Comparison of ENCODE assay signal across 18 cellular contexts in the genomic region with DNA sequence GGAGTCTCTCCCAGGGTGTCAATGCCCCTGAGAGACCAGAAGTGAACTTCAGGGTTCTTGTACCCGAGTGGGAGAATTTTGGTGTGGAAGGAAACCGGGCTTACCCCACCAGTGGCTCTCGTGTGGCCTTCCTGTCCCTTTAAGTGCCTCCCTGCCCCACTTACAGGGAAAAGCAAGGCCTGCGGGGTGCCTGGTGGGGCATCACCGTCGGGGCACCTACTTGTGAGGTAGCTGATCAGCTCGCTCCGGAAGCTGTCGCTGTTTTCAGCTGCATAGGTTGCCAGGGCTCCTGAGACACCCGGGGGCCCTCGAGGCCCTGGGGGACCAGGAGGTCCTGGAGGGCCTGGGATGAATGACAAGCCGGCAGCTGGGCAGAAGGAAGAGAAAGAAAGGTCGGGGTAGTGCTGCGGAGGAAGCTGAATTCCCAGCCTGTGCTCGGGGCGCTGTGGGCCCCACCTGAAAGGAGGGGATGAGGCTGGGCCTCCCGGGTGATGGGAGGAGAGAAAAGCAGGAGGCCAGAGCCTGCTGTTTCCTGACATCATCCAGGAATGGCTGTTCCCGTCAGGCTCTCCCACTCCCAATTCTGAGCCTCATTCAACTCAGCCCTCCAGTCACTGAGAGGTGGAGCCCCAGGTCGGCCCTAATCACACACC. TPM values are rescaled to one million over a fixed set of nuclear protein-coding genes. Genes with fewer than 3 reads are reported as not detected.
DNase-seq lines count a peak whose midpoint lies in the region; ATAC-seq and TF ChIP-seq lines count a peak whose summit lies in the region.
"Had no signal": no experiment of that assay in that cellular context is flagged by ENCODE, and none has a peak within 500 bp of the region (broad histone marks: within the 10 kb centered on the region; RNA-seq: fewer than 3 reads in every experiment).

No MANE protein-coding gene starts in this region.

- no peaks in the 10 kb centered on the region for H3K9me3 ChIP-seq in esophagus muscularis mucosa
- no peaks in the 10 kb centered on the region for H3K9me3 ChIP-seq in neutrophil
- H3K9me3 ChIP-seq: Peyer's patch had no signal

- H3K4me1 ChIP-seq in esophagus muscularis mucosa (no peaks in the 10 kb centered on the region), neutrophil (ENCODE audit: control insufficient read depth in 1 of 2, insufficient read depth in 1 of 2, low read depth in 1 of 2, low read length in 1 of 2) (peaks cover 61 to 70% of the 10 kb centered on the region in 2 experiments)
- H3K4me1 ChIP-seq: Peyer's patch had no signal

- TF ChIP-seq CTCF in GM13977 (IDR thresholded peaks at IDR 0.05; ENCODE audit: extremely low read depth, insufficient read depth, missing control alignments) (no peak), HL-60 (IDR thresholded peaks at IDR 0.05; ENCODE audit: insufficient read depth, low read length) (no peak), esophagus muscularis mucosa (IDR thresholded peaks at IDR 0.05) (no peak), neutrophil (IDR thresholded peaks at IDR 0.05) (no peak)

- intact Hi-C loops in esophagus muscularis mucosa (cut with DNase I): no loop called here

- WGBS in esophagus muscularis mucosa: 58% methylated on average over 11 of the region's 19 CpGs

- TF ChIP-seq POLR2A in esophagus muscularis mucosa (IDR thresholded peaks at IDR 0.05; ENCODE audit: low read depth): no peak

- H3K36me3 ChIP-seq in esophagus muscularis mucosa: peaks cover 1 to 32% (median 25%) of the 10 kb centered on the region in 4 donors
- no peaks in the 10 kb centered on the region for H3K36me3 ChIP-seq in neutrophil

- peak; percentile 7 for DNase-seq in GM13977 (ENCODE audit: low spot score)
- no peak for DNase-seq in HL-60 (ENCODE audit: low read depth in 1 of 2, low spot score in 1 of 2)
- peak; percentile 90 for DNase-seq in esophagus muscularis mucosa (ENCODE audit: extremely low spot score)
- DNase-seq in RKO (ENCODE audit: low spot score): no peak
- DNase-seq: CD8-positive, alpha-beta memory T cell; DMS153; EL; KBM-7; MM.1S; NCI-H1105; NCI-H1694 treated with DMSO at 0.1 percent for 48 hours; NCI-H446 treated with DMSO at 0.1 percent for 48 hours; NCI-H82; Peyer's patch; SHP77 treated with DMSO at 0.1 percent for 48 hours had no signal

- peak overlapping the region; percentile 94 for H3K27ac ChIP-seq in HL-60 (replicated peaks)
- H3K27ac ChIP-seq in esophagus muscularis mucosa (replicated peaks in 1 of 4): no peak overlapping the region
- peak overlapping the region; percentile 87 for H3K27ac ChIP-seq in neutrophil
- H3K27ac ChIP-seq: Peyer's patch had no signal

- TF ChIP-seq EP300 in esophagus muscularis mucosa (IDR thresholded peaks at IDR 0.05): no peak

- ATAC-seq in HG03025 (IDR thresholded peaks at IDR 0.05; ENCODE audit: low FRiP score, unreplicated experiment) (no peak), GM21423 (IDR thresholded peaks at IDR 0.05; ENCODE audit: unreplicated experiment) (no peak)

- H3K27me3 ChIP-seq in HL-60 (ENCODE audit: insufficient read depth, poor library complexity, severe bottlenecking) (no peaks in the 10 kb centered on the region), esophagus muscularis mucosa (no peaks in the 10 kb centered on the region), neutrophil (no peaks in the 10 kb centered on the region)
- H3K27me3 ChIP-seq: Peyer's patch had no signal

- H3K4me3 ChIP-seq in HL-60 (replicated peaks; ENCODE audit: insufficient read depth, low read length) (no peak overlapping the region), esophagus muscularis mucosa (no peak overlapping the region), neutrophil (ENCODE audit: low read depth in 1 of 2, low read length in 1 of 2) (no peak overlapping the region)
- H3K4me3 ChIP-seq: Peyer's patch had no signal

- in situ Hi-C loops in GM13977 (cut with MboI; ENCODE audit: low pct_unique_long_range_greater_than_20kb, low sequenced_read_pairs, unreplicated experiment): no loop called here

RNA-seq across cellular contexts. Expression of gene COL17A1, which starts 51.2 kb away (rescaled TPM):
- total RNA-seq in esophagus muscularis mucosa: under 1 TPM in 3 of 4 donors, not detected in 1; 0.17 to 0.29 (median 0.26) TPM
- total RNA-seq: CD8-positive, alpha-beta memory T cell had no signal

Comparison
In these comparisons a context has a peak if more than half of its experiments do, and no peak if none do; other contexts are left out.
1. DNase-seq: peak in GM13977 (single experiment) and esophagus muscularis mucosa (single experiment); none in HL-60 (0 of 2) and RKO (single experiment).
2. H3K27ac ChIP-seq: peak in HL-60 (single experiment) and neutrophil (single experiment); none in esophagus muscularis mucosa (0 of 4).